Comparison of ENCODE assay signal across 23 cellular contexts in the genomic region with DNA sequence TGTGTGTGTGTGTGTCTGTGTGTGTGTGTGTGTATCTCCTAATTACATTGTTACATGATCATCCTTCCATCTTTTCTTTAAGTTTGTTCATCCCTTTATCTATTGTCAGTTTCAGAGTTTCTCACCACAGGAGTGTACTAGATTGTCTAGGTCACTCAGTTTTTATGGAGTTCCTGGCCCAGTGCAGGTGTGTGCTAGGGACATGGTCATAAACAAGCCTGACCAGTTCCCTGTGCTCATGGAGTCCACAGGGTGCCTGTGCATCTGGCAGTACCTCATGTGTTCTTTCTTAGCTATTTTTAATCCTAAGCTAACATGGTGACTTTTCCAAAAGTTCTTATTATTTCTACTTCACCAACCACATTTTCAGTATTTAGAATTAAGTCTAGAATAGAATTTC. TPM values are rescaled to one million over a fixed set of nuclear protein-coding genes. Genes with fewer than 3 reads are reported as not detected.
DNase-seq lines count a peak whose midpoint lies in the region; ATAC-seq and TF ChIP-seq lines count a peak whose summit lies in the region.
"Had no signal": no experiment of that assay in that cellular context is flagged by ENCODE, and none has a peak within 500 bp of the region (broad histone marks: within the 10 kb centered on the region; RNA-seq: fewer than 3 reads in every experiment).

No MANE protein-coding gene starts in this region.

- no peaks in the 10 kb centered on the region for H4K20me1 ChIP-seq in osteoblast (ENCODE audit: insufficient read depth, low read length)
- H4K20me1 ChIP-seq: BLaER1 had no signal

- H2AFZ ChIP-seq in osteoblast (ENCODE audit: low read length): no peak overlapping the region

- H3K36me3 ChIP-seq in thoracic aorta (no peaks in the 10 kb centered on the region), osteoblast (ENCODE audit: insufficient read depth, low read length) (no peaks in the 10 kb centered on the region)
- H3K36me3 ChIP-seq: BLaER1, HAP-1 had no signal

- H3K79me2 ChIP-seq in osteoblast (ENCODE audit: insufficient read depth, low read length): peaks cover 9% of the 10 kb centered on the region

- no peak for TF ChIP-seq CTCF in VCaP (conservative IDR thresholded peaks at IDR 0.05)
- TF ChIP-seq CTCF in thoracic aorta (IDR thresholded peaks at IDR 0.05): no peak
- TF ChIP-seq CTCF in coronary artery (IDR thresholded peaks at IDR 0.05): no peak
- TF ChIP-seq CTCF in osteoblast (IDR thresholded peaks at IDR 0.05; ENCODE audit: extremely low read depth, low read depth, low read length): no peak

- H3K27me3 ChIP-seq in thoracic aorta (replicated peaks; ENCODE audit: insufficient read depth) (no peaks in the 10 kb centered on the region), osteoblast (ENCODE audit: insufficient read depth, low read length) (no peaks in the 10 kb centered on the region)
- H3K27me3 ChIP-seq: BLaER1 had no signal

- peak overlapping the region; percentile 27 for H3K27ac ChIP-seq in VCaP
- peak overlapping the region; percentile 26 to 39 for H3K27ac ChIP-seq in thoracic aorta
- H3K27ac ChIP-seq in coronary artery: no peak overlapping the region
- H3K27ac ChIP-seq in osteoblast (ENCODE audit: low read depth, low read length): no peak overlapping the region
- H3K27ac ChIP-seq: BLaER1 had no signal

- DNase-seq in thoracic aorta (ENCODE audit: low spot score): no peak
- no peak for DNase-seq in coronary artery (ENCODE audit: low spot score)
- DNase-seq in osteoblast (ENCODE audit: insufficient read length, low spot score, missing footprints): no peak
- DNase-seq in DMS114 treated with DMSO at 0.1 percent for 48 hours (lab: John Stamatoyannopoulos, UW; ENCODE audit: unreplicated experiment): no peak
- DNase-seq: CD4-positive, CD25-positive, alpha-beta regulatory T cell; DMS79; EL; GDM1; GOT3; HFFc6; KG1; NCI-H1048; NCI-H1417 treated with DMSO at 0.1 percent for 48 hours; NCI-H1930; NCI-H2107; NCI-H524 treated with DMSO at 0.1 percent for 48 hours; NCI-H774; SK-N-SH had no signal

- H3K9me3 ChIP-seq in thoracic aorta (no peaks in the 10 kb centered on the region), osteoblast (ENCODE audit: low read depth, low read length) (no peaks in the 10 kb centered on the region)
- H3K9me3 ChIP-seq: HAP-1, SK-N-SH had no signal

- no peak for TF ChIP-seq EP300 in Ishikawa (IDR thresholded peaks at IDR 0.05; ENCODE audit: borderline replicate concordance)

- ATAC-seq in esophagus mucosa (peak; percentile 84), thoracic aorta (ENCODE audit: insufficient number of reproducible peaks, low FRiP score, low read depth) (no peak)

- no peak overlapping the region for H3K4me2 ChIP-seq in osteoblast (ENCODE audit: insufficient read depth, low read length)
- H3K4me2 ChIP-seq: BLaER1, SK-N-SH had no signal

- H3K4me1 ChIP-seq in thoracic aorta (ENCODE audit: control insufficient read depth in 1 of 2, low read depth in 2 of 2) (peaks cover 0 to 30% of the 10 kb centered on the region in 2 donors), osteoblast (ENCODE audit: insufficient read depth, low read length) (no peaks in the 10 kb centered on the region)
- H3K4me1 ChIP-seq: HAP-1 had no signal

- no peak overlapping the region for H3K4me3 ChIP-seq in thoracic aorta
- H3K4me3 ChIP-seq in coronary artery: no peak overlapping the region
- H3K4me3 ChIP-seq in osteoblast (ENCODE audit: insufficient read depth, low read length): no peak overlapping the region
- H3K4me3 ChIP-seq: BLaER1, HAP-1 had no signal

- no peak; the same call in 1 of the 2 replicates for TF ChIP-seq RAD21 in Ishikawa (IDR thresholded peaks at IDR 0.05; ENCODE audit: low read depth)

TF ChIP-seq in Ishikawa, 13 proteins besides CTCF, POLR2A, EP300 and RAD21:
- no peak for TF ChIP-seq YY1 (IDR thresholded peaks at IDR 0.05; ENCODE audit: low read depth)
- TF ChIP-seq, protein P1, sequence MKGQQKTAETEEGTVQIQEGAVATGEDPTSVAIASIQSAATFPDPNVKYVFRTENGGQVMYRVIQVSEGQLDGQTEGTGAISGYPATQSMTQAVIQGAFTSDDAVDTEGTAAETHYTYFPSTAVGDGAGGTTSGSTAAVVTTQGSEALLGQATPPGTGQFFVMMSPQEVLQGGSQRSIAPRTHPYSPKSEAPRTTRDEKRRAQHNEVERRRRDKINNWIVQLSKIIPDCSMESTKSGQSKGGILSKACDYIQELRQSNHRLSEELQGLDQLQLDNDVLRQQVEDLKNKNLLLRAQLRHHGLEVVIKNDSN (IDR thresholded peaks at IDR 0.05): no peak
- TF ChIP-seq CREB1 (IDR thresholded peaks at IDR 0.05; ENCODE audit: low read depth): no peak
- no peak for TF ChIP-seq NFIC (IDR thresholded peaks at IDR 0.05)
- TF ChIP-seq, protein P2, sequence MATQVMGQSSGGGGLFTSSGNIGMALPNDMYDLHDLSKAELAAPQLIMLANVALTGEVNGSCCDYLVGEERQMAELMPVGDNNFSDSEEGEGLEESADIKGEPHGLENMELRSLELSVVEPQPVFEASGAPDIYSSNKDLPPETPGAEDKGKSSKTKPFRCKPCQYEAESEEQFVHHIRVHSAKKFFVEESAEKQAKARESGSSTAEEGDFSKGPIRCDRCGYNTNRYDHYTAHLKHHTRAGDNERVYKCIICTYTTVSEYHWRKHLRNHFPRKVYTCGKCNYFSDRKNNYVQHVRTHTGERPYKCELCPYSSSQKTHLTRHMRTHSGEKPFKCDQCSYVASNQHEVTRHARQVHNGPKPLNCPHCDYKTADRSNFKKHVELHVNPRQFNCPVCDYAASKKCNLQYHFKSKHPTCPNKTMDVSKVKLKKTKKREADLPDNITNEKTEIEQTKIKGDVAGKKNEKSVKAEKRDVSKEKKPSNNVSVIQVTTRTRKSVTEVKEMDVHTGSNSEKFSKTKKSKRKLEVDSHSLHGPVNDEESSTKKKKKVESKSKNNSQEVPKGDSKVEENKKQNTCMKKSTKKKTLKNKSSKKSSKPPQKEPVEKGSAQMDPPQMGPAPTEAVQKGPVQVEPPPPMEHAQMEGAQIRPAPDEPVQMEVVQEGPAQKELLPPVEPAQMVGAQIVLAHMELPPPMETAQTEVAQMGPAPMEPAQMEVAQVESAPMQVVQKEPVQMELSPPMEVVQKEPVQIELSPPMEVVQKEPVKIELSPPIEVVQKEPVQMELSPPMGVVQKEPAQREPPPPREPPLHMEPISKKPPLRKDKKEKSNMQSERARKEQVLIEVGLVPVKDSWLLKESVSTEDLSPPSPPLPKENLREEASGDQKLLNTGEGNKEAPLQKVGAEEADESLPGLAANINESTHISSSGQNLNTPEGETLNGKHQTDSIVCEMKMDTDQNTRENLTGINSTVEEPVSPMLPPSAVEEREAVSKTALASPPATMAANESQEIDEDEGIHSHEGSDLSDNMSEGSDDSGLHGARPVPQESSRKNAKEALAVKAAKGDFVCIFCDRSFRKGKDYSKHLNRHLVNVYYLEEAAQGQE (IDR thresholded peaks at IDR 0.05; ENCODE audit: low read depth): no peak
- TF ChIP-seq, protein P3, sequence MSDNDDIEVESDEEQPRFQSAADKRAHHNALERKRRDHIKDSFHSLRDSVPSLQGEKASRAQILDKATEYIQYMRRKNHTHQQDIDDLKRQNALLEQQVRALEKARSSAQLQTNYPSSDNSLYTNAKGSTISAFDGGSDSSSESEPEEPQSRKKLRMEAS (IDR thresholded peaks at IDR 0.05): peak; percentile 17; the same call in 1 of the 2 replicates
- no peak for TF ChIP-seq CEBPB (IDR thresholded peaks at IDR 0.05)
- TF ChIP-seq ZBTB7A (IDR thresholded peaks at IDR 0.05; ENCODE audit: low read depth): no peak
- peak; percentile 15; the same call in 1 of the 2 replicates for TF ChIP-seq TEAD4 (IDR thresholded peaks at IDR 0.05)
- TF ChIP-seq TCF12 (IDR thresholded peaks at IDR 0.05; ENCODE audit: low read depth): peak; percentile 61; the same call in 1 of the 2 replicates
- no peak for TF ChIP-seq TAF1 (IDR thresholded peaks at IDR 0.05; ENCODE audit: low read depth)
- no peak for TF ChIP-seq EGR1 (IDR thresholded peaks at IDR 0.05)

RNA-seq across cellular contexts. Expression of a gene that starts 43.9 kb away (rescaled TPM):
- total RNA-seq in esophagus mucosa: 34.8 TPM
- total RNA-seq in thoracic aorta: 10 to 100 TPM; 68.5 to 87.7 TPM
- 71.7 and 76.9 TPM in 2 replicates for total RNA-seq in osteoblast

Comparison
In these comparisons a context has a peak if more than half of its experiments do, and no peak if none do; other contexts are left out.
1. H3K27ac ChIP-seq: peak in VCaP (single experiment) and thoracic aorta (2 of 2); none in coronary artery (0 of 2) and osteoblast (single experiment).